ENCODE assay signal across 8 cellular contexts in the genomic region with DNA sequence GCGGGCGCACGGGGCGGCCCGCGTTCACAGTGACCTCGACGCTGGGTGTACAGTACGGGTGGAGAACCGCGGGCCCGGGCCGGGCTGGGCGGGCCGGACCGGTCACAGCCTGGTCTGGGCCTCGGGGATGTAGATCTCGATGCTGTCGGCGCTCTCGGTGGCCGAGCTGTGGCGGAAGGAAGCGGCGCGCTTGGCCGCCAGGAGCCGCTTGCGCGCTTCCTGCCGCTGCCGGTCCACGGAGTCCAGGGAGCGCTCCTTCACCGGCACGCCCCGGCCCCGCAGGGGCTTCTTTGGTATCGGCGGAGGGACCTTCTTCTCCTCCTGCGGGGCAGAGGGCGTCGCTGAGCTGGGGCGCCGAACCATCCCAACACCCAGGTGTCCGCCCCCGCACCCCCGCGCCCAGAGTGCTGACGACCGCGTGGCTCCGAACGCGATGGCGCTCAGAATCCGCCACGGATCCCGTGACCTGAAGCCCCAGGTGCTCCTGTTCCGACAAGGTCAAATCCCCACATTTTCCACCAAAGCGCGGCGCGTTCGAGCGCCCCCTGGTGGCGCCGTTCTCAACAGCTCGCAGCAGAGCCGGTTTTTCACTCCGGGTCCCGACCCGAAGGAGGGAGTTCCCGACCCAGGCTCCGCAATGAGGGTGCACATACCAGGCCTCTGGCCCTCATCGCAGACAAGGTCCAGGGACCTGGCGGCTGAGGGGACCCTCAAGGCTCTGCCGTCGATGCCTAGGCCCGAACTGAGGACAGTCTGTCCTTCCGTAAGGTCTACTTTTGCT. TPM values are rescaled to one million over a fixed set of nuclear protein-coding genes. Genes with fewer than 3 reads are reported as not detected.
DNase-seq lines count a peak whose midpoint lies in the region; ATAC-seq and TF ChIP-seq lines count a peak whose summit lies in the region.

No MANE protein-coding gene starts in this region.

- peaks cover 33% of the 10 kb centered on the region for H3K4me1 Mint-ChIP-seq in dendritic cell treated with granulocyte-macrophage colony-stimulating factor and Interleukin-4, amounts not matched to agents 40 ng/mL and 50 ng/mL, for 4 days (ENCODE audit: low read depth)

- intact Hi-C loops in dendritic cell treated with granulocyte-macrophage colony-stimulating factor and Interleukin-4, amounts not matched to agents 40 ng/mL and 50 ng/mL, for 4 days (cut with micrococcal nuclease): loop anchor here (1.0 kb wide), 1 partner anchor 14 kb away; no protein-coding TSS in a partner anchor

- H3K4me3 Mint-ChIP-seq in dendritic cell treated with granulocyte-macrophage colony-stimulating factor and Interleukin-4, amounts not matched to agents 40 ng/mL and 50 ng/mL, for 4 days: peak overlapping the region; percentile 85

- TF ChIP-seq CTCF in GM06990 (IDR thresholded peaks at IDR 0.05; ENCODE audit: insufficient read depth, low read length, poor library complexity, severe bottlenecking) (peak; percentile 97), liver (IDR thresholded peaks at IDR 0.05; ENCODE audit: low read depth, low read length, missing input control) (peak; percentile 87)

- peak; percentile 49 for ATAC-seq in HG02610 (IDR thresholded peaks at IDR 0.05; ENCODE audit: unreplicated experiment)
- no peak for ATAC-seq in GM21447 (IDR thresholded peaks at IDR 0.05; ENCODE audit: unreplicated experiment)

- no peaks in the 10 kb centered on the region for H3K9me3 Mint-ChIP-seq in dendritic cell treated with granulocyte-macrophage colony-stimulating factor and Interleukin-4, amounts not matched to agents 40 ng/mL and 50 ng/mL, for 4 days

- no peaks in the 10 kb centered on the region for H3K36me3 ChIP-seq in GM06990 (ENCODE audit: control insufficient read depth, insufficient read depth, low read length)
- no peaks in the 10 kb centered on the region for H3K36me3 ChIP-seq in liver (ENCODE audit: control insufficient read depth in 4 of 4, insufficient read depth in 3 of 4, low read depth in 1 of 4, low read length in 3 of 4)

- H3K36me3 Mint-ChIP-seq in dendritic cell treated with granulocyte-macrophage colony-stimulating factor and Interleukin-4, amounts not matched to agents 40 ng/mL and 50 ng/mL, for 4 days (ENCODE audit: low read depth): no peaks in the 10 kb centered on the region

- no peaks in the 10 kb centered on the region for H3K9me3 ChIP-seq in liver (ENCODE audit: control insufficient read depth in 4 of 4, low read length in 3 of 4)

- peak overlapping the region; percentile 87 for H3K27ac Mint-ChIP-seq in dendritic cell treated with granulocyte-macrophage colony-stimulating factor and Interleukin-4, amounts not matched to agents 40 ng/mL and 50 ng/mL, for 4 days

- no peaks in the 10 kb centered on the region for H3K27me3 ChIP-seq in GM06990 (replicated peaks; ENCODE audit: control insufficient read depth, insufficient read depth, low read length)
- no peaks in the 10 kb centered on the region for H3K27me3 ChIP-seq in liver (ENCODE audit: control insufficient read depth in 4 of 4, insufficient read depth in 4 of 4, low read length in 3 of 4)

- 1% methylated on average over 81 of the region's 81 CpGs for WGBS in liver

- TF ChIP-seq RAD21 in liver (IDR thresholded peaks at IDR 0.05): peak; percentile 74 to 81

- DNase-seq in GM06990 (ENCODE audit: extremely low read depth, insufficient read length) (peak; percentile 92), NCI-H2196 (lab: John Stamatoyannopoulos, UW; ENCODE audit: unreplicated experiment) (peak; percentile 87)
- peak; percentile 93 to 98 for DNase-seq in activated CD4-positive, alpha-beta T cell treated with anti-CD3 and anti-CD28 coated beads, Interleukin-2, amount 50 U/mL, for 24 hours (ENCODE audit: low read depth in 1 of 2, low spot score in 1 of 2)
- DNase-seq in stimulated activated CD4-positive, alpha-beta T cell treated with anti-CD3 and anti-CD28 coated beads, Interleukin-4, amount 100 ng/mL, for 1 hour: peak; percentile 96

- peak overlapping the region; percentile 72 for H3K9ac ChIP-seq in liver (ENCODE audit: low read depth in 1 of 2, low read length in 2 of 2)

- H3K27me3 Mint-ChIP-seq in dendritic cell treated with granulocyte-macrophage colony-stimulating factor and Interleukin-4, amounts not matched to agents 40 ng/mL and 50 ng/mL, for 4 days: peaks cover 25% of the 10 kb centered on the region

- H3K4me3 ChIP-seq in GM06990 (replicated peaks; ENCODE audit: low read depth, low read length) (peak overlapping the region; percentile 74), liver (ENCODE audit: low read depth in 1 of 3, low read length in 3 of 3) (peak overlapping the region; percentile 40 to 68 (median 49))

- peaks cover 0 to 10% (median 7%) of the 10 kb centered on the region in 4 donors for H3K4me1 ChIP-seq in liver (ENCODE audit: control insufficient read depth in 4 of 4, insufficient read depth in 4 of 4, low read length in 3 of 4)

- H3K27ac ChIP-seq in liver (ENCODE audit: low read depth in 1 of 2, low read length in 2 of 2): peak overlapping the region; percentile 33 to 42

TF ChIP-seq in liver, 16 proteins besides CTCF, POLR2A, EP300 and RAD21:
- TF ChIP-seq, protein P1, sequence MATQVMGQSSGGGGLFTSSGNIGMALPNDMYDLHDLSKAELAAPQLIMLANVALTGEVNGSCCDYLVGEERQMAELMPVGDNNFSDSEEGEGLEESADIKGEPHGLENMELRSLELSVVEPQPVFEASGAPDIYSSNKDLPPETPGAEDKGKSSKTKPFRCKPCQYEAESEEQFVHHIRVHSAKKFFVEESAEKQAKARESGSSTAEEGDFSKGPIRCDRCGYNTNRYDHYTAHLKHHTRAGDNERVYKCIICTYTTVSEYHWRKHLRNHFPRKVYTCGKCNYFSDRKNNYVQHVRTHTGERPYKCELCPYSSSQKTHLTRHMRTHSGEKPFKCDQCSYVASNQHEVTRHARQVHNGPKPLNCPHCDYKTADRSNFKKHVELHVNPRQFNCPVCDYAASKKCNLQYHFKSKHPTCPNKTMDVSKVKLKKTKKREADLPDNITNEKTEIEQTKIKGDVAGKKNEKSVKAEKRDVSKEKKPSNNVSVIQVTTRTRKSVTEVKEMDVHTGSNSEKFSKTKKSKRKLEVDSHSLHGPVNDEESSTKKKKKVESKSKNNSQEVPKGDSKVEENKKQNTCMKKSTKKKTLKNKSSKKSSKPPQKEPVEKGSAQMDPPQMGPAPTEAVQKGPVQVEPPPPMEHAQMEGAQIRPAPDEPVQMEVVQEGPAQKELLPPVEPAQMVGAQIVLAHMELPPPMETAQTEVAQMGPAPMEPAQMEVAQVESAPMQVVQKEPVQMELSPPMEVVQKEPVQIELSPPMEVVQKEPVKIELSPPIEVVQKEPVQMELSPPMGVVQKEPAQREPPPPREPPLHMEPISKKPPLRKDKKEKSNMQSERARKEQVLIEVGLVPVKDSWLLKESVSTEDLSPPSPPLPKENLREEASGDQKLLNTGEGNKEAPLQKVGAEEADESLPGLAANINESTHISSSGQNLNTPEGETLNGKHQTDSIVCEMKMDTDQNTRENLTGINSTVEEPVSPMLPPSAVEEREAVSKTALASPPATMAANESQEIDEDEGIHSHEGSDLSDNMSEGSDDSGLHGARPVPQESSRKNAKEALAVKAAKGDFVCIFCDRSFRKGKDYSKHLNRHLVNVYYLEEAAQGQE (IDR thresholded peaks at IDR 0.05): peak; percentile 39
- TF ChIP-seq HNF4A (conservative IDR thresholded peaks at IDR 0.05) (peak; percentile 35 to 52), YY1 (IDR thresholded peaks at IDR 0.05) (peak; percentile 84), NR2F2 (IDR thresholded peaks at IDR 0.05) (peak; percentile 75), EGR1 (IDR thresholded peaks at IDR 0.05; ENCODE audit: low read depth in 2 of 2) (peak; percentile 42 to 65), TAF1 (conservative IDR thresholded peaks at IDR 0.05) (no peak), SP1 (IDR thresholded peaks at IDR 0.05) (no peak), GABPA (IDR thresholded peaks at IDR 0.05 in 1 of 2, conservative IDR thresholded peaks at IDR 0.05 in 1 of 2) (peak in 1 of 2 donors; percentile 65), RXRA (IDR thresholded peaks at IDR 0.05) (peak; percentile 40 to 78), ATF3 (IDR thresholded peaks at IDR 0.05) (no peak)

RNA-seq across cellular contexts. Expression of gene SMIM12, which starts 6.6 kb away (rescaled TPM):
- total RNA-seq in liver: 10 to 100 TPM; 11.9 to 37.7 TPM
- polyA plus RNA-seq in liver: 10 to 100 TPM; 53.3 to 60.8 TPM
